24 cellular contexts compared by ENCODE assay signal in the genomic region with DNA sequence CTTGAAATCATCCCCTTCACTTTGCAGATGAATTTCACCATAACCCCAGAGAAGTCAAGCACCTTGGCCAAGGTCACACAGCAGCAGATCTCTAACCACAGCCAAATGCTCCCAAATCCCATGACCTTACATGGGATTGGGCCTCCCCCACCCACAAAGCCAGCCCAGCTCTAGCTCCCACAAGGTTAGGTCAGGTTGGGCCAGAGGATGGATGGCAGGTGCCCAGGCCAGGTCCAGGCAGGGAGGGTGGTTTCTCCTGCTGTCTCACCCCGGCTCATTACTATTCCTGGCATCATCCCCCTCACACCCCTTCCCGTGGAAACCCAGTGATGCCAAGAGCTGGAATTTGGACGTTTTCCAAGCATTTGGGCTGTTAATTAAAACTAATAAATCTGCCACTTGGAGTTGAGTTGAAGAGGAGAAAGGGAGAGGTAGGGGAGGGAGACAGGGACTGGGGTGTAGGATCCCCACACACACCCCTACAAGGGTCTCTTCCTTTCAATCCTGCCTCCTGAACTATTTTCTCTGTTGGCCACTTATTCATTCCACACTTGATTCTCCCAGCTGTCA.
DNase-seq lines count a peak whose midpoint lies in the region; ATAC-seq and TF ChIP-seq lines count a peak whose summit lies in the region.
"Had no signal": no experiment of that assay in that cellular context is flagged by ENCODE, and none has a peak within 500 bp of the region (broad histone marks: within the 10 kb centered on the region; RNA-seq: fewer than 3 reads in every experiment).

No MANE protein-coding gene starts in this region.

- H3K4me1 ChIP-seq in A673 (ENCODE audit: insufficient read depth, low read length, poor library complexity, severe bottlenecking): no peaks in the 10 kb centered on the region
- H3K4me1 ChIP-seq: esophagus muscularis mucosa, right atrium auricular region had no signal

- no peaks in the 10 kb centered on the region for H3K27me3 ChIP-seq in A673 (replicated peaks; ENCODE audit: insufficient read depth, low read depth, low read length, poor library complexity)
- H3K27me3 ChIP-seq: right atrium auricular region had no signal

- intact Hi-C loops in A673 (cut with micrococcal nuclease; ENCODE audit: unreplicated experiment): no loop called here

- POLR2A ChIA-PET in A673 (lab: Charles Lee; ENCODE audit: low non-redundant PET): no interaction called here

- no peak for TF ChIP-seq CTCF in A673 (conservative IDR thresholded peaks at IDR 0.05; ENCODE audit: low read depth, low read length)

- DNase-seq in A673 (ENCODE audit: low spot score) (peak; percentile 6), COR-L47 (lab: John Stamatoyannopoulos, UW) (peak; percentile 56), NCI-H1417 treated with DMSO at 0.1 percent for 48 hours (lab: John Stamatoyannopoulos, UW) (peak; percentile 20), left kidney (ENCODE audit: low read depth, low spot score) (peak; percentile 93), T-helper 1 cell (no peak)
- no peak for DNase-seq in stimulated activated naive CD8-positive, alpha-beta T cell treated with anti-CD3 and anti-CD28 coated beads, Interleukin-15, Interleukin-2, amounts not matched to agents 100 U/mL and 50 U/mL, for 24 hours
- DNase-seq: activated CD4-positive, alpha-beta T cell treated with anti-CD3 and anti-CD28 coated beads for 4 hours; activated gamma-delta T cell treated with Interleukin-2 at 50 U/mL for 16 hours; activated T-cell treated with anti-CD3 and anti-CD28 coated beads, Interleukin-2, amount 50 U/mL, for 1 hour; Calu3; central memory CD4-positive, alpha-beta T cell; foreskin melanocyte; GM23248; HFFc6; IMR-90; mammary epithelial cell; NCI-H1436; SK-N-SH; stimulated activated CD4-positive, alpha-beta T cell treated with anti-CD3 and anti-CD28 coated beads, Interleukin-12 subunit alpha, Interleukin-12 subunit beta, amount 100 ng/mL, for 4 hours; stimulated activated CD4-positive, alpha-beta T cell treated with anti-CD3 and anti-CD28 coated beads, Interleukin-4, amount 100 ng/mL, for 1 hour had no signal

- no peak overlapping the region for H3K27ac ChIP-seq in A673 (ENCODE audit: low read depth, low read length, poor library complexity, severe bottlenecking)
- H3K27ac ChIP-seq: C4-2B, esophagus muscularis mucosa, GM23248, right atrium auricular region had no signal

- no TSS peak for BruUV-seq in A673 (replicated peaks; lab: Mats Ljungman, UMichigan)

- CTCF ChIA-PET in A673 (lab: Charles Lee): no interaction called here

- no peaks in the 10 kb centered on the region for H3K36me3 ChIP-seq in A673 (ENCODE audit: insufficient read depth, low read length, poor library complexity, severe bottlenecking)
- H3K36me3 ChIP-seq: esophagus muscularis mucosa, right atrium auricular region had no signal

- no peaks in the 10 kb centered on the region for H3K9me3 ChIP-seq in A673 (ENCODE audit: low read depth, low read length, poor library complexity, severe bottlenecking)
- H3K9me3 ChIP-seq: esophagus muscularis mucosa, right atrium auricular region, SK-N-SH had no signal

- ATAC-seq in HG02610 (IDR thresholded peaks at IDR 0.05; ENCODE audit: unreplicated experiment): no peak
- no peak for ATAC-seq in stimulated activated naive CD8-positive, alpha-beta T cell treated with anti-CD3 and anti-CD28 coated beads, Interleukin-15, Interleukin-2, amounts not matched to agents 100 U/mL and 50 U/mL, for 24 hours

- no peak overlapping the region for H3K4me3 ChIP-seq in A673 (ENCODE audit: low read depth, low read length, poor library complexity, severe bottlenecking)
- H3K4me3 ChIP-seq: esophagus muscularis mucosa, GM23248, right atrium auricular region had no signal

Comparison
In these comparisons a context has a peak if more than half of its experiments do, and no peak if none do; other contexts are left out.
1. DNase-seq: peak in A673 (single experiment), COR-L47 (single experiment), NCI-H1417 treated with DMSO at 0.1 percent for 48 hours (single experiment) and left kidney (single experiment); none in T-helper 1 cell (0 of 5) and stimulated activated naive CD8-positive, alpha-beta T cell treated with anti-CD3 and anti-CD28 coated beads, Interleukin-15, Interleukin-2, amounts not matched to agents 100 U/mL and 50 U/mL, for 24 hours (single experiment).